In genomic region chr4:176444741-176445140, GRCh38 we compare ENCODE assay signal across 17 cellular contexts.
DNase-seq lines count a peak whose midpoint lies in the region; ATAC-seq and TF ChIP-seq lines count a peak whose summit lies in the region.
"Had no signal": no experiment of that assay in that cellular context is flagged by ENCODE, and none has a peak within 500 bp of the region (broad histone marks: within the 10 kb centered on the region; RNA-seq: fewer than 3 reads in every experiment).

No MANE protein-coding gene starts in this region.

- no peak for ATAC-seq in GM21528 (IDR thresholded peaks at IDR 0.05; ENCODE audit: low FRiP score, unreplicated experiment)
- no peak for ATAC-seq in heart left ventricle

- H3K27me3 ChIP-seq in heart left ventricle, result no peaks in the 10 kb centered on the region
- H3K27me3 ChIP-seq: uterus had no signal

- WGBS in heart left ventricle, 4 donors, result 84 to 88% (median 87%) methylated on average over 3 of the region's 3 CpGs

- peaks cover 0 to 4% (median 0%) of the 10 kb centered on the region in 12 donors for H3K9me3 ChIP-seq in heart left ventricle
- H3K9me3 ChIP-seq: uterus had no signal

- intact Hi-C loops in activated T-helper 1 cell treated with anti-CD3 and anti-CD28 coated beads, Interleukin-12 subunit alpha, Interleukin-12 subunit beta, Interleukin-2, Interleukin-4 antibody, amounts not matched to agents 30 ng/mL and 10 ng/mL and 1 ng/mL, durations not matched to agents 14 hours and 24 hours and 36 hours (cut with micrococcal nuclease), result no loop called here
- intact Hi-C loops in heart left ventricle (cut with DNase I), result no loop called here

- H3K36me3 ChIP-seq in heart left ventricle, result no peaks in the 10 kb centered on the region
- H3K36me3 ChIP-seq: uterus had no signal

- TF ChIP-seq POLR2A in heart left ventricle (IDR thresholded peaks at IDR 0.05), result no peak

- no peak for TF ChIP-seq CTCF in choroid plexus epithelial cell (conservative IDR thresholded peaks at IDR 0.05; ENCODE audit: low read depth, low read length)
- no peak for TF ChIP-seq CTCF in heart left ventricle (IDR thresholded peaks at IDR 0.05)

- H3K4me3 ChIP-seq in choroid plexus epithelial cell (ENCODE audit: low read depth, low read length), result no peak overlapping the region
- no peak overlapping the region for H3K4me3 ChIP-seq in heart left ventricle
- H3K4me3 ChIP-seq: SK-N-MC, uterus had no signal

- no peaks in the 10 kb centered on the region for H3K4me1 ChIP-seq in heart left ventricle
- H3K4me1 ChIP-seq: uterus had no signal

- H3K27ac Mint-ChIP-seq in activated T-helper 1 cell treated with anti-CD3 and anti-CD28 coated beads, Interleukin-12 subunit alpha, Interleukin-12 subunit beta, Interleukin-2, Interleukin-4 antibody, amounts not matched to agents 30 ng/mL and 10 ng/mL and 1 ng/mL, durations not matched to agents 14 hours and 24 hours and 36 hours, result no peak overlapping the region
- H3K27ac Mint-ChIP-seq: activated CD4-positive, alpha-beta memory T cell treated with anti-CD3 and anti-CD28 coated beads for 36 hours; nephron progenitor cell had no signal

- H3K9me3 Mint-ChIP-seq in activated T-helper 1 cell treated with anti-CD3 and anti-CD28 coated beads, Interleukin-12 subunit alpha, Interleukin-12 subunit beta, Interleukin-2, Interleukin-4 antibody, amounts not matched to agents 30 ng/mL and 10 ng/mL and 1 ng/mL, durations not matched to agents 14 hours and 24 hours and 36 hours, result no peaks in the 10 kb centered on the region
- H3K9me3 Mint-ChIP-seq: activated CD4-positive, alpha-beta memory T cell treated with anti-CD3 and anti-CD28 coated beads for 36 hours; nephron progenitor cell had no signal

- no peak overlapping the region for H3K4me3 Mint-ChIP-seq in activated T-helper 1 cell treated with anti-CD3 and anti-CD28 coated beads, Interleukin-12 subunit alpha, Interleukin-12 subunit beta, Interleukin-2, Interleukin-4 antibody, amounts not matched to agents 30 ng/mL and 10 ng/mL and 1 ng/mL, durations not matched to agents 14 hours and 24 hours and 36 hours
- H3K4me3 Mint-ChIP-seq: activated CD4-positive, alpha-beta memory T cell treated with anti-CD3 and anti-CD28 coated beads for 36 hours; nephron progenitor cell had no signal

- DNase-seq in EH (ENCODE audit: low read depth), result peak; percentile 82
- DNase-seq in RKO (ENCODE audit: low spot score), result peak; percentile 38
- DNase-seq in choroid plexus epithelial cell (ENCODE audit: low read depth), result peak; percentile 77
- DNase-seq in myocyte (ENCODE audit: low read depth), result peak; percentile 28
- DNase-seq in activated T-helper 1 cell treated with anti-CD3 and anti-CD28 coated beads, Interleukin-12 subunit alpha, Interleukin-12 subunit beta, Interleukin-2, Interleukin-4 antibody, amounts not matched to agents 30 ng/mL and 10 ng/mL and 1 ng/mL, durations not matched to agents 14 hours and 24 hours and 36 hours (ENCODE audit: low spot score), result no peak
- DNase-seq in NCI-H2081 (lab: John Stamatoyannopoulos, UW), result no peak
- no peak for DNase-seq in heart left ventricle
- DNase-seq: activated CD4-positive, alpha-beta memory T cell treated with anti-CD3 and anti-CD28 coated beads for 36 hours; activated T-cell treated with anti-CD3 and anti-CD28 coated beads, Interleukin-2, amount 50 U/mL, for 48 hours; Calu3; head of caudate nucleus; NCI-H187 treated with DMSO at 0.1 percent for 48 hours; NCI-H510A treated with DMSO at 0.1 percent for 48 hours; nephron progenitor cell; uterus had no signal

- H3K27me3 Mint-ChIP-seq in activated T-helper 1 cell treated with anti-CD3 and anti-CD28 coated beads, Interleukin-12 subunit alpha, Interleukin-12 subunit beta, Interleukin-2, Interleukin-4 antibody, amounts not matched to agents 30 ng/mL and 10 ng/mL and 1 ng/mL, durations not matched to agents 14 hours and 24 hours and 36 hours (ENCODE audit: insufficient read depth), result no peaks in the 10 kb centered on the region
- H3K27me3 Mint-ChIP-seq: activated CD4-positive, alpha-beta memory T cell treated with anti-CD3 and anti-CD28 coated beads for 36 hours had no signal

- H3K27ac ChIP-seq in heart left ventricle, result no peak overlapping the region
- H3K27ac ChIP-seq: SK-N-MC, uterus had no signal

- H3K36me3 Mint-ChIP-seq in activated T-helper 1 cell treated with anti-CD3 and anti-CD28 coated beads, Interleukin-12 subunit alpha, Interleukin-12 subunit beta, Interleukin-2, Interleukin-4 antibody, amounts not matched to agents 30 ng/mL and 10 ng/mL and 1 ng/mL, durations not matched to agents 14 hours and 24 hours and 36 hours (ENCODE audit: low read depth), result no peaks in the 10 kb centered on the region
- H3K36me3 Mint-ChIP-seq: activated CD4-positive, alpha-beta memory T cell treated with anti-CD3 and anti-CD28 coated beads for 36 hours had no signal

- H3K4me1 Mint-ChIP-seq in activated T-helper 1 cell treated with anti-CD3 and anti-CD28 coated beads, Interleukin-12 subunit alpha, Interleukin-12 subunit beta, Interleukin-2, Interleukin-4 antibody, amounts not matched to agents 30 ng/mL and 10 ng/mL and 1 ng/mL, durations not matched to agents 14 hours and 24 hours and 36 hours (ENCODE audit: low read depth), result no peaks in the 10 kb centered on the region
- H3K4me1 Mint-ChIP-seq: nephron progenitor cell had no signal

Comparison
In these comparisons a context has a peak if more than half of its experiments do, and no peak if none do; other contexts are left out.
1. DNase-seq: peak in EH (single experiment), RKO (single experiment), choroid plexus epithelial cell (single experiment) and myocyte (single experiment); none in activated T-helper 1 cell treated with anti-CD3 and anti-CD28 coated beads, Interleukin-12 subunit alpha, Interleukin-12 subunit beta, Interleukin-2, Interleukin-4 antibody, amounts not matched to agents 30 ng/mL and 10 ng/mL and 1 ng/mL, durations not matched to agents 14 hours and 24 hours and 36 hours (single experiment), NCI-H2081 (0 of 2) and heart left ventricle (0 of 5).